In genomic region chr11:93053864-93054263, GRCh38 we compare ENCODE assay signal across 17 cellular contexts.
DNase-seq lines count a peak whose midpoint lies in the region; ATAC-seq, FAIRE-seq and TF ChIP-seq lines count a peak whose summit lies in the region.
"Had no signal": no experiment of that assay in that cellular context is flagged by ENCODE, and none has a peak within 500 bp of the region (broad histone marks: within the 10 kb centered on the region; RNA-seq: fewer than 3 reads in every experiment).

No MANE protein-coding gene starts in this region.

- DNase-seq in MCF 10A (ENCODE audit: unreplicated experiment) (no peak), breast epithelium (ENCODE audit: low spot score in 2 of 2) (no peak), astrocyte (ENCODE audit: low read depth) (no peak), keratinocyte (ENCODE audit: low read depth, low spot score) (no peak), cerebellum (ENCODE audit: low spot score) (no peak), substantia nigra (lab: John Stamatoyannopoulos, UW) (no peak)
- DNase-seq: AML-193; CD4-positive, CD25-positive, alpha-beta regulatory T cell; DMS53; GF-D8 had no signal

- H3K27ac Mint-ChIP-seq in MCF 10A (ENCODE audit: low read depth, unreplicated experiment) (peak overlapping the region; percentile 93), astrocyte (ENCODE audit: unreplicated experiment) (peak overlapping the region; percentile 94)

- H3K4me3 ChIP-seq in breast epithelium: no peak overlapping the region
- H3K4me3 ChIP-seq in astrocyte (ENCODE audit: insufficient read depth, low read depth, low read length): no peak overlapping the region
- no peak overlapping the region for H3K4me3 ChIP-seq in keratinocyte (ENCODE audit: control insufficient read depth in 2 of 3, extremely low read depth in 1 of 3, insufficient read depth in 2 of 3, low read depth in 1 of 3, low read length in 3 of 3)
- H3K4me3 ChIP-seq: BLaER1 treated with 17β-estradiol and CSF1 and Interleukin-3, amounts not matched to agents 10 nM and 100 nM; K562 had no signal

- H3K4me3 Mint-ChIP-seq in MCF 10A (ENCODE audit: unreplicated experiment) (no peak overlapping the region), astrocyte (ENCODE audit: unreplicated experiment) (no peak overlapping the region)
- H3K4me3 Mint-ChIP-seq: CD4-positive, CD25-positive, alpha-beta regulatory T cell had no signal

- TF ChIP-seq POLR2A in breast epithelium (IDR thresholded peaks at IDR 0.05): no peak

- H3K9me3 ChIP-seq in breast epithelium: no peaks in the 10 kb centered on the region
- H3K9me3 ChIP-seq in astrocyte (ENCODE audit: insufficient read depth, low read depth, low read length): no peaks in the 10 kb centered on the region
- H3K9me3 ChIP-seq in keratinocyte (ENCODE audit: control insufficient read depth, low read depth, low read length): no peaks in the 10 kb centered on the region

- dilution Hi-C loops in keratinocyte (cut with MboI; ENCODE audit: extremely low pct_ligation_motif_present, low sequenced_read_pairs): no loop called here

- no peak overlapping the region for H3K27ac ChIP-seq in breast epithelium
- no peak overlapping the region for H3K27ac ChIP-seq in astrocyte (ENCODE audit: low read depth, low read length)
- peak overlapping the region; percentile 71 for H3K27ac ChIP-seq in keratinocyte (ENCODE audit: control insufficient read depth, insufficient read depth, low read length)
- H3K27ac ChIP-seq in substantia nigra (ENCODE audit: low read depth, low read length, poor library complexity, severe bottlenecking): no peak overlapping the region
- H3K27ac ChIP-seq: 22Rv1, HL-60 had no signal

- H3K4me1 Mint-ChIP-seq in MCF 10A (ENCODE audit: insufficient read depth, unreplicated experiment) (peaks cover 25% of the 10 kb centered on the region), astrocyte (ENCODE audit: low read depth, unreplicated experiment) (peaks cover 27% of the 10 kb centered on the region)
- H3K4me1 Mint-ChIP-seq: CD4-positive, CD25-positive, alpha-beta regulatory T cell had no signal

- H3K4me1 ChIP-seq in breast epithelium (no peaks in the 10 kb centered on the region), astrocyte (ENCODE audit: insufficient read depth, low read length) (peaks cover 7% of the 10 kb centered on the region), keratinocyte (ENCODE audit: control insufficient read depth, extremely low read depth, insufficient read depth, low read length) (peaks cover 13% of the 10 kb centered on the region)

- H3K36me3 Mint-ChIP-seq in MCF 10A (ENCODE audit: insufficient read depth, unreplicated experiment) (no peaks in the 10 kb centered on the region), astrocyte (ENCODE audit: low read depth, unreplicated experiment) (no peaks in the 10 kb centered on the region)
- H3K36me3 Mint-ChIP-seq: CD4-positive, CD25-positive, alpha-beta regulatory T cell had no signal

- BruUV-seq in MCF 10A (replicated peaks; lab: Mats Ljungman, UMichigan): no TSS peak

- CTCF ChIA-PET in MCF 10A (lab: Yijun Ruan, JAX): interaction anchor here (0.6 to 4.3 kb wide), 10 partner anchors 13 to 589 kb away, joined by 4 to 46 read pairs (median 5); no protein-coding TSS in a partner anchor

- no peak overlapping the region for H2AFZ ChIP-seq in astrocyte (ENCODE audit: low read depth, low read length)
- H2AFZ ChIP-seq in keratinocyte (ENCODE audit: control insufficient read depth, low read length): no peak overlapping the region

- H3K27me3 Mint-ChIP-seq in MCF 10A (ENCODE audit: insufficient read depth, unreplicated experiment) (no peaks in the 10 kb centered on the region), astrocyte (ENCODE audit: low read depth, unreplicated experiment) (no peaks in the 10 kb centered on the region)
- H3K27me3 Mint-ChIP-seq: CD4-positive, CD25-positive, alpha-beta regulatory T cell had no signal

- H4K20me1 ChIP-seq in astrocyte (ENCODE audit: insufficient read depth, low read length) (no peaks in the 10 kb centered on the region), keratinocyte (ENCODE audit: control insufficient read depth, extremely low read depth, insufficient read depth, low read length) (no peaks in the 10 kb centered on the region)
- H4K20me1 ChIP-seq: BLaER1 treated with 17β-estradiol and CSF1 and Interleukin-3, amounts not matched to agents 10 nM and 100 nM had no signal

- no peak for ATAC-seq in HG02588 (IDR thresholded peaks at IDR 0.05; ENCODE audit: unreplicated experiment)
- ATAC-seq in HG03565 (IDR thresholded peaks at IDR 0.05; ENCODE audit: unreplicated experiment): no peak
- ATAC-seq: K562 had no signal

- no peaks in the 10 kb centered on the region for H3K9me1 ChIP-seq in keratinocyte (ENCODE audit: control insufficient read depth, extremely low read depth, insufficient read depth, low read length)

- TF ChIP-seq CTCF in MCF 10A (IDR thresholded peaks at IDR 0.05; ENCODE audit: unreplicated experiment) (no peak), breast epithelium (IDR thresholded peaks at IDR 0.05) (no peak), astrocyte (IDR thresholded peaks at IDR 0.05; ENCODE audit: insufficient read depth, low read depth, low read length) (no peak), keratinocyte (optimal IDR thresholded peaks at IDR 0.05 in 1 of 3, IDR thresholded peaks at IDR 0.05 in 1 of 3, conservative IDR thresholded peaks at IDR 0.05 in 1 of 3; ENCODE audit: extremely low read depth in 1 of 3, insufficient read depth in 2 of 3, low read length in 3 of 3) (no peak)

- H3K9ac ChIP-seq in astrocyte (ENCODE audit: low read length) (no peak overlapping the region), keratinocyte (ENCODE audit: control insufficient read depth, extremely low read depth, insufficient read depth, low read length) (no peak overlapping the region)
- H3K9ac ChIP-seq: BLaER1 treated with 17β-estradiol and CSF1 and Interleukin-3, amounts not matched to agents 10 nM and 100 nM had no signal

- FAIRE-seq in astrocyte (lab: Jason Lieb, UNC) (no peak), keratinocyte (lab: Jason Lieb, UNC) (no peak)
- FAIRE-seq: GM19239, K562 had no signal

- POLR2A ChIA-PET in MCF 10A (lab: Yijun Ruan, JAX): interaction anchor here (0.5 to 3.5 kb wide), 8 partner anchors 11 to 675 kb away, joined by 3 to 15 read pairs (median 5); partner anchors contain the start of gene SLC36A4

- H3K36me3 ChIP-seq in breast epithelium (no peaks in the 10 kb centered on the region), astrocyte (ENCODE audit: insufficient read depth, low read length) (no peaks in the 10 kb centered on the region), keratinocyte (ENCODE audit: control insufficient read depth in 2 of 2, extremely low read depth in 1 of 2, insufficient read depth in 2 of 2, low read length in 2 of 2) (no peaks in the 10 kb centered on the region)
- H3K36me3 ChIP-seq: BLaER1 treated with 17β-estradiol and CSF1 and Interleukin-3, amounts not matched to agents 10 nM and 100 nM had no signal

- H3K9me3 Mint-ChIP-seq in MCF 10A (ENCODE audit: unreplicated experiment) (no peaks in the 10 kb centered on the region), astrocyte (ENCODE audit: unreplicated experiment) (peaks cover 2% of the 10 kb centered on the region)

- no peak overlapping the region for H3K4me2 ChIP-seq in astrocyte (ENCODE audit: low read length)
- H3K4me2 ChIP-seq in keratinocyte (ENCODE audit: control insufficient read depth, extremely low read depth, insufficient read depth, low read depth, low read length): peak overlapping the region; percentile 51

- intact Hi-C loops in MCF 10A (cut with micrococcal nuclease) (loop anchor here (1.0 to 10.0 kb wide), 5 partner anchors 34 to 141 kb away; partner anchors contain the start of gene SLC36A4), breast epithelium (cut with DNase I; ENCODE audit: low total_unique reads) (loop anchor here (2.0 to 5.0 kb wide), 2 partner anchors 15 to 297 kb away; no protein-coding TSS in a partner anchor)

- H3K79me2 ChIP-seq in astrocyte (ENCODE audit: insufficient read depth, low read length): no peaks in the 10 kb centered on the region
- no peaks in the 10 kb centered on the region for H3K79me2 ChIP-seq in keratinocyte (ENCODE audit: control insufficient read depth, insufficient read depth, low read length)

- H3K27me3 ChIP-seq in breast epithelium (no peaks in the 10 kb centered on the region), astrocyte (ENCODE audit: insufficient read depth, low read length) (no peaks in the 10 kb centered on the region), keratinocyte (ENCODE audit: control insufficient read depth, extremely low read depth, insufficient read depth, low read length) (no peaks in the 10 kb centered on the region)
- H3K27me3 ChIP-seq: BLaER1 treated with 17β-estradiol and CSF1 and Interleukin-3, amounts not matched to agents 10 nM and 100 nM had no signal
